1 cellular context compared by ENCODE assay signal in the genomic region with DNA sequence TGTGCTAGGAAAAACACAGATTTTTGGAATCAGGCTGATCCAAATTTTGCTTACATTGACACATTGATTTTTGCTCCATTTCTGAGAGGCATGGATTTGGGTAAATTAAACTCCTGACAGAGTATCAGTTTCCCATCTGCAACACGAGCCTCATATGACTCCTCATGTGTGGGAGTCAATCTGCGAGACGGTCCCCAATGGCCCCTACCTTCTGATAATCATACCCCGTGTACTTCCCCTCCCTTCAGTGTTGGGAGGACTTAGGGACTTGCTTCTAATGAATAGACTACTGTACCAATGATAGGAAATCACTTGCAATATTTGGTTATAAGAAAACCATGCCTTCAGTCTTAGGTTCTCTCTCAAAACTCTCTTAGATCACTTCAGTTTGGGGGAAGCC.
TF ChIP-seq lines count a peak whose summit lies in the region.

No MANE protein-coding gene starts in this region.

TF ChIP-seq in GM23338, 12 proteins besides CTCF, POLR2A, EP300 and RAD21 (continued from another document):
- TF ChIP-seq ZNF462 (CRISPR knock-in tag; IDR thresholded peaks at IDR 0.05) (no peak), CREB1 (CRISPR knock-in tag; IDR thresholded peaks at IDR 0.05; ENCODE audit: low read depth) (no peak), REST (IDR thresholded peaks at IDR 0.05; ENCODE audit: unreplicated experiment) (no peak), EZH2 (IDR thresholded peaks at IDR 0.05; ENCODE audit: low read depth, unreplicated experiment) (no peak), JUNB (IDR thresholded peaks at IDR 0.05; ENCODE audit: unreplicated experiment) (no peak), ETS1 (IDR thresholded peaks at IDR 0.05) (no peak), EZH2phosphoT487 (IDR thresholded peaks at IDR 0.05; ENCODE audit: unreplicated experiment) (no peak), ZNF331 (CRISPR knock-in tag; IDR thresholded peaks at IDR 0.05; ENCODE audit: low read depth) (no peak)
